In genomic region chr13:105442941-105443340, GRCh38 we compare ENCODE assay signal across 12 cellular contexts. TPM values are rescaled to one million over a fixed set of nuclear protein-coding genes. Genes with fewer than 3 reads are reported as not detected.
DNase-seq lines count a peak whose midpoint lies in the region; ATAC-seq and TF ChIP-seq lines count a peak whose summit lies in the region.
"Had no signal": no experiment of that assay in that cellular context is flagged by ENCODE, and none has a peak within 500 bp of the region (broad histone marks: within the 10 kb centered on the region; RNA-seq: fewer than 3 reads in every experiment).

No MANE protein-coding gene starts in this region.

- H3K36me3 ChIP-seq in RWPE2 (ENCODE audit: low read depth): no peaks in the 10 kb centered on the region
- H3K36me3 ChIP-seq: Peyer's patch had no signal

- no peaks in the 10 kb centered on the region for H3K9me3 Mint-ChIP-seq in T-cell

- no peaks in the 10 kb centered on the region for H3K27me3 Mint-ChIP-seq in T-cell

- H3K4me1 ChIP-seq in RWPE2 (ENCODE audit: insufficient read depth, poor library complexity, severe bottlenecking): peaks cover 26% of the 10 kb centered on the region
- H3K4me1 ChIP-seq: Peyer's patch had no signal

- CTCF ChIA-PET in T-cell (lab: Charles Lee): no interaction called here

- H3K27ac Mint-ChIP-seq in T-cell: no peak overlapping the region

- no peak overlapping the region for H3K4me3 Mint-ChIP-seq in T-cell

- H3K27ac ChIP-seq in RWPE2 (ENCODE audit: poor library complexity, severe bottlenecking): peak overlapping the region; percentile 81

- no peak overlapping the region for H3K4me3 ChIP-seq in RWPE2 (ENCODE audit: severe bottlenecking)
- H3K4me3 ChIP-seq: Peyer's patch had no signal

- POLR2A ChIA-PET in T-cell (lab: Charles Lee): no interaction called here

- no peak for TF ChIP-seq CTCF in RWPE2 (IDR thresholded peaks at IDR 0.05; ENCODE audit: poor library complexity, severe bottlenecking)

- ATAC-seq in RWPE2 (ENCODE audit: low read depth) (peak; percentile 94), T-cell (replicated peaks in 1 of 4) (no peak)
- ATAC-seq: left lobe of liver had no signal

- peaks cover 0 to 9% (median 4%) of the 10 kb centered on the region in 3 donors for H3K4me1 Mint-ChIP-seq in T-cell

- no peaks in the 10 kb centered on the region for H3K36me3 Mint-ChIP-seq in T-cell

- DNase-seq in NCI-H2107 treated with DMSO at 0.1 percent for 48 hours (lab: John Stamatoyannopoulos, UW; ENCODE audit: unreplicated experiment) (peak; percentile 6), NCI-H2107 (lab: John Stamatoyannopoulos, UW) (no peak), RWPE2 (ENCODE audit: low spot score) (no peak), glomerular endothelial cell (ENCODE audit: extremely low read depth, low read depth, low spot score) (peak; percentile 99), stromal cell of bone marrow (ENCODE audit: low read depth) (peak; percentile 98), T-cell (no peak), C1 segment of cervical spinal cord (lab: John Stamatoyannopoulos, UW) (no peak)
- no peak for DNase-seq in stimulated activated CD4-positive, alpha-beta T cell treated with anti-CD3 and anti-CD28 coated beads, Interleukin-15, amount 100 ng/mL, for 24 hours
- DNase-seq: activated gamma-delta T cell, AML-193, Peyer's patch had no signal

- H3K9me3 ChIP-seq in RWPE2 (ENCODE audit: severe bottlenecking): no peaks in the 10 kb centered on the region
- H3K9me3 ChIP-seq: Peyer's patch had no signal

- H3K27me3 ChIP-seq in RWPE2 (ENCODE audit: insufficient read depth, poor library complexity, severe bottlenecking): no peaks in the 10 kb centered on the region
- H3K27me3 ChIP-seq: Peyer's patch had no signal

RNA-seq across cellular contexts. Expression of gene DAOA, which starts 22.9 kb away (rescaled TPM):
- total RNA-seq in glomerular endothelial cell: not detected in 2 replicates
- not detected for total RNA-seq in T-cell
- total RNA-seq: left lobe of liver, Peyer's patch had no signal

Comparison
In these comparisons a context has a peak if more than half of its experiments do, and no peak if none do; other contexts are left out.
1. DNase-seq: peak in NCI-H2107 treated with DMSO at 0.1 percent for 48 hours (single experiment), glomerular endothelial cell (single experiment) and stromal cell of bone marrow (single experiment); none in NCI-H2107 (single experiment), RWPE2 (single experiment), T-cell (0 of 34), stimulated activated CD4-positive, alpha-beta T cell treated with anti-CD3 and anti-CD28 coated beads, Interleukin-15, amount 100 ng/mL, for 24 hours (single experiment) and C1 segment of cervical spinal cord (0 of 14).